Comparison of ENCODE assay signal across 21 cellular contexts in genomic region chr10:124239666-124240065, GRCh38.
"Had no signal": no experiment of that assay in that cellular context is flagged by ENCODE, and none has a peak within 500 bp of the region (broad histone marks: within the 10 kb centered on the region; RNA-seq: fewer than 3 reads in every experiment).

No MANE protein-coding gene starts in this region.

- H3K9me3 ChIP-seq: gastroesophageal sphincter, right lobe of liver, uterus had no signal

- H3K27me3 ChIP-seq: gastroesophageal sphincter, right lobe of liver, uterus had no signal

- H3K4me1 ChIP-seq: gastroesophageal sphincter, right lobe of liver, uterus had no signal

- DNase-seq: activated CD4-positive, alpha-beta T cell treated with anti-CD3 and anti-CD28 coated beads, Interleukin-2, amount 10 ng/mL, durations not matched to agents 7 days and 5 days; activated CD4-positive, CD25-positive, alpha-beta regulatory T cell treated with anti-CD3 and anti-CD28 coated beads, Interleukin-2, amount 50 U/mL, for 72 hours; activated CD8-positive, alpha-beta memory T cell treated with anti-CD3 and anti-CD28 coated beads, Interleukin-2, amount 10 ng/mL, durations not matched to agents 7 days and 5 days; activated CD8-positive, alpha-beta T cell treated with anti-CD3 and anti-CD28 coated beads for 36 hours; activated gamma-delta T cell treated with Interleukin-2 at 50 U/mL for 16 hours; activated T-cell treated with anti-CD3 and anti-CD28 coated beads for 4 hours; hypothalamus; occipital lobe; posterior cingulate gyrus; small intestine; stimulated activated CD4-positive, alpha-beta T cell treated with anti-CD3 and anti-CD28 coated beads, Interleukin-2, amount 100 ng/mL, for 24 hours; T-helper 2 cell; trophoblast cell; uterus had no signal

- H3K27ac ChIP-seq: gastroesophageal sphincter, right lobe of liver, uterus had no signal

- H3K4me3 ChIP-seq: gastroesophageal sphincter, right lobe of liver, uterus had no signal

- ATAC-seq: activated CD8-positive, alpha-beta memory T cell treated with anti-CD3 and anti-CD28 coated beads, Interleukin-2, amount 10 ng/mL, durations not matched to agents 7 days and 5 days; activated CD8-positive, alpha-beta T cell treated with anti-CD3 and anti-CD28 coated beads for 36 hours; gastroesophageal sphincter; left lobe of liver; right lobe of liver; stimulated activated memory B cell treated with anti-CD40 and anti-IgM and Interleukin-4, amounts not matched to agents 10 μg/mL and 1 μg/mL and 100 μg/mL, for 72 hours had no signal

- H3K36me3 ChIP-seq: gastroesophageal sphincter, right lobe of liver, uterus had no signal

- FAIRE-seq: astrocyte, colon, islet of Langerhans, small intestine had no signal
